In genomic region chr7:120272261-120272895, GRCh38 we compare ENCODE assay signal across 8 cellular contexts. TPM values are rescaled to one million over a fixed set of nuclear protein-coding genes. Genes with fewer than 3 reads are reported as not detected.
DNase-seq lines count a peak whose midpoint lies in the region; ATAC-seq and TF ChIP-seq lines count a peak whose summit lies in the region.

No MANE protein-coding gene starts in this region.

- H3K27me3 ChIP-seq in sigmoid colon, result peaks cover 0 to 25% (median 0%) of the 10 kb centered on the region in 3 donors

- TF ChIP-seq EP300 in sigmoid colon (IDR thresholded peaks at IDR 0.05), result no peak

- WGBS in sigmoid colon, 2 donors, result 2 to 3% methylated on average over 29 of the region's 29 CpGs

- H3K36me3 ChIP-seq in sigmoid colon, result no peaks in the 10 kb centered on the region

- intact Hi-C loops in sigmoid colon (cut with DNase I), result loop anchor here (5.0 kb wide), 1 partner anchor 340 kb away; no protein-coding TSS in a partner anchor

- H3K4me1 ChIP-seq in sigmoid colon, result peaks cover 0 to 12% (median 9%) of the 10 kb centered on the region in 4 donors

- TF ChIP-seq POLR2A in sigmoid colon (IDR thresholded peaks at IDR 0.05), result no peak

- H3K27ac ChIP-seq in angular gyrus (ENCODE audit: low read depth, low read length), result peak overlapping the region; percentile 75
- peak overlapping the region in 1 of 4 donors; percentile 13 for H3K27ac ChIP-seq in sigmoid colon

- H3K9me3 ChIP-seq in sigmoid colon, result no peaks in the 10 kb centered on the region

- peak; percentile 7 for DNase-seq in CMK (ENCODE audit: low read depth)
- DNase-seq in NCI-H2196 (lab: John Stamatoyannopoulos, UW; ENCODE audit: unreplicated experiment), result peak; percentile 54
- DNase-seq in hepatic stellate cell (ENCODE audit: low spot score), result peak; percentile 55
- no peak for DNase-seq in sigmoid colon
- DNase-seq in CD1c-positive myeloid dendritic cell (ENCODE audit: extremely low spot score), result no peak

- ATAC-seq in GM18870 (IDR thresholded peaks at IDR 0.05; ENCODE audit: unreplicated experiment) (peak; percentile 49), HG03135 (IDR thresholded peaks at IDR 0.05; ENCODE audit: unreplicated experiment) (peak; percentile 40)

- TF ChIP-seq CTCF in sigmoid colon (IDR thresholded peaks at IDR 0.05), result peak in 3 of 4 experiments; percentile 19 to 54 (median 47)

- peak overlapping the region; percentile 28 to 51 (median 46) for H3K4me3 ChIP-seq in sigmoid colon

RNA-seq across cellular contexts. Expression of gene KCND2, which starts 0.6 kb away (rescaled TPM):
- total RNA-seq in sigmoid colon, result 1 to 10 TPM; 1.2 to 3.3 (median 2.0) TPM
- polyA plus RNA-seq in sigmoid colon, result under 1 TPM in 2 of 3 donors, not detected in 1; under 0.01 to 0.15 TPM

Comparison
In these comparisons a context has a peak if more than half of its experiments do, and no peak if none do; other contexts are left out.
1. DNase-seq: peak in CMK (single experiment), NCI-H2196 (single experiment) and hepatic stellate cell (single experiment); none in sigmoid colon (single experiment) and CD1c-positive myeloid dendritic cell (single experiment).